Comparison of ENCODE assay signal across 8 cellular contexts in the genomic region with DNA sequence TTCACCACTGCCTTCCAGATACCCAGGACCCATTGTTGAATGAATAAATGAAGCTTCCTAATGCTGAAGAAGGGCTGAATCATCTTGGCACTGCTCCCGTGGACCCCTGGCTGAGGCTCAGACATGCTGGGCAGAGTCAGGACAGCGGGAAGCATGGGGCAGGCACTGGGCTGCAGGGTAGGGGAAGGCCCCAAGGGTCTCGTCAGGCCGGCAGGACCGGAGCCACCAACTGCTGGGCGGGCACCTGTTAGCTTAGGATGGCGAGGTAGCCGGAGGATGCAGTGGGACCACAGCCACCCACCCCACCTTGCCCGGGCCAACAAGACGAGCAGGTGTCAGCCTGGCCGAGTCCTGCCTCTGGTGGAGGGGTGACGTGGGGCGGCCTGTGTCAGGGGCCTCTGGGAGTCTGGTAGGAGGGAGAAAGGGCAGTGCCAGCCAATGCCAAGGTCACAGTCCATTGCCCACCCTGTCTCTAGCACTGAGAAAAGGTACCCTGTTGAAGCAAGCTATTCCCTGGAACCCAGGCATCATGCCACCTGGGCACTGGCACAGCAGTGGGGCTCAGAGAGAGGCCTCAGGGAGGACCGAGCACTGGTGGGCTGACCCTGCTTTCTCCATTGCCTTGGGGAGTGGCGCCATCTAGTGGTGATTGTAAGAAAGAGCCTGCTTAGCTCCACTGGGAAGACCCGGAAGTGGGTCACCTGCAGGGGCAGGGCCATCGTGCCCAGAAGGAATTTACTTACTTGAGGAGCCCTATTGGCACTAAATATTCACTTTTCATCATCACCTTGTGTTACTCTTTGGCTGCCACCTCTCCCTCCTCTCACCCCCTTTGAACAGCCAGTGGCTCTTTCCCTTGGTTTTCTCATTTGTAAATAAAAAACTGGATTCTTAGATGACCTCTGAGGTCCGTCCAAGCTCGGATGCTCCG. TPM values are rescaled to one million over a fixed set of nuclear protein-coding genes. Genes with fewer than 3 reads are reported as not detected.
DNase-seq lines count a peak whose midpoint lies in the region; ATAC-seq and TF ChIP-seq lines count a peak whose summit lies in the region.

No MANE protein-coding gene starts in this region.

- no peak overlapping the region for H3K27ac ChIP-seq in KMS-11
- no peak overlapping the region for H3K27ac ChIP-seq in esophagus squamous epithelium

- H3K36me3 Mint-ChIP-seq in natural killer cell treated with Interleukin-12 subunit alpha and Interleukin-12 subunit beta and Interleukin-15 and Interleukin-18, amount 100 ng/mL, for 72 hours: no peaks in the 10 kb centered on the region
- peaks cover 4% of the 10 kb centered on the region for H3K36me3 Mint-ChIP-seq in stimulated activated effector memory CD8-positive, alpha-beta T cell treated with anti-CD3 and anti-CD28 coated beads, Interleukin-12 subunit alpha, Interleukin-12 subunit beta, amount 100 ng/mL, for 72 hours

- H3K4me3 ChIP-seq in KMS-11 (IDR thresholded peaks at IDR 0.05; ENCODE audit: insufficient read depth, low read depth, low read length) (no peak overlapping the region), esophagus squamous epithelium (no peak overlapping the region)

- H3K79me2 ChIP-seq in KMS-11 (ENCODE audit: insufficient read depth, low read depth): no peaks in the 10 kb centered on the region

- no peaks in the 10 kb centered on the region for H3K9me3 ChIP-seq in esophagus squamous epithelium

- H3K9ac ChIP-seq in KMS-11: no peak overlapping the region

- H4K20me1 ChIP-seq in KMS-11 (ENCODE audit: insufficient read depth): no peaks in the 10 kb centered on the region

- TF ChIP-seq CTCF in KMS-11 (conservative IDR thresholded peaks at IDR 0.05; ENCODE audit: low read depth, low read length) (peak; percentile 97), esophagus squamous epithelium (IDR thresholded peaks at IDR 0.05) (peak; percentile 92 to 97 (median 95))

- H3K27me3 Mint-ChIP-seq in natural killer cell treated with Interleukin-12 subunit alpha and Interleukin-12 subunit beta and Interleukin-15 and Interleukin-18, amount 100 ng/mL, for 72 hours: peaks cover 60 to 80% of the 10 kb centered on the region in 2 donors

- peak; percentile 89 for DNase-seq in A172 (ENCODE audit: low spot score)
- DNase-seq in OCI-M1 (lab: John Stamatoyannopoulos, UW): peak; percentile 88
- DNase-seq in activated T-cell treated with anti-CD3 and anti-CD28 coated beads for 4 hours: peak; percentile 78
- DNase-seq in esophagus squamous epithelium (lab: John Stamatoyannopoulos, UW): no peak
- peak; percentile 86 for DNase-seq in natural killer cell treated with Interleukin-12 subunit alpha and Interleukin-12 subunit beta and Interleukin-15 and Interleukin-18, amount 100 ng/mL, for 72 hours (ENCODE audit: low spot score)
- peak; percentile 77 to 92 for DNase-seq in stimulated activated effector memory CD8-positive, alpha-beta T cell treated with anti-CD3 and anti-CD28 coated beads, Interleukin-12 subunit alpha, Interleukin-12 subunit beta, amount 100 ng/mL, for 72 hours (ENCODE audit: low spot score in 2 of 2)

- H3K36me3 ChIP-seq in KMS-11 (ENCODE audit: insufficient read depth): no peaks in the 10 kb centered on the region
- H3K36me3 ChIP-seq in esophagus squamous epithelium: no peaks in the 10 kb centered on the region

- intact Hi-C loops in esophagus squamous epithelium (cut with DNase I): loop anchor here (2.0 to 10.0 kb wide), 4 partner anchors 46 to 423 kb away; partner anchors contain the start of gene NXPH3

- no peak overlapping the region for H3K4me3 Mint-ChIP-seq in natural killer cell treated with Interleukin-12 subunit alpha and Interleukin-12 subunit beta and Interleukin-15 and Interleukin-18, amount 100 ng/mL, for 72 hours
- H3K4me3 Mint-ChIP-seq in stimulated activated effector memory CD8-positive, alpha-beta T cell treated with anti-CD3 and anti-CD28 coated beads, Interleukin-12 subunit alpha, Interleukin-12 subunit beta, amount 100 ng/mL, for 72 hours: peak overlapping the region; percentile 81

- H3K9me3 Mint-ChIP-seq in natural killer cell treated with Interleukin-12 subunit alpha and Interleukin-12 subunit beta and Interleukin-15 and Interleukin-18, amount 100 ng/mL, for 72 hours: no peaks in the 10 kb centered on the region
- H3K9me3 Mint-ChIP-seq in stimulated activated effector memory CD8-positive, alpha-beta T cell treated with anti-CD3 and anti-CD28 coated beads, Interleukin-12 subunit alpha, Interleukin-12 subunit beta, amount 100 ng/mL, for 72 hours: no peaks in the 10 kb centered on the region

- peak; percentile 58 for ATAC-seq in GM18511 (IDR thresholded peaks at IDR 0.05; ENCODE audit: unreplicated experiment)
- ATAC-seq in natural killer cell treated with Interleukin-12 subunit alpha and Interleukin-12 subunit beta and Interleukin-15 and Interleukin-18, amount 100 ng/mL, for 72 hours: peak; percentile 82 to 90
- ATAC-seq in stimulated activated effector memory CD8-positive, alpha-beta T cell treated with anti-CD3 and anti-CD28 coated beads, Interleukin-12 subunit alpha, Interleukin-12 subunit beta, amount 100 ng/mL, for 72 hours: peak; percentile 86

- H3K4me1 ChIP-seq in KMS-11 (ENCODE audit: low read depth, poor library complexity, severe bottlenecking) (peaks cover 15% of the 10 kb centered on the region), esophagus squamous epithelium (peaks cover 31 to 54% (median 35%) of the 10 kb centered on the region in 3 donors)

- peaks cover 24% of the 10 kb centered on the region in 2 donors for H3K4me1 Mint-ChIP-seq in natural killer cell treated with Interleukin-12 subunit alpha and Interleukin-12 subunit beta and Interleukin-15 and Interleukin-18, amount 100 ng/mL, for 72 hours (ENCODE audit: low read depth in 2 of 2)
- H3K4me1 Mint-ChIP-seq in stimulated activated effector memory CD8-positive, alpha-beta T cell treated with anti-CD3 and anti-CD28 coated beads, Interleukin-12 subunit alpha, Interleukin-12 subunit beta, amount 100 ng/mL, for 72 hours: peaks cover 37% of the 10 kb centered on the region

- WGBS in esophagus squamous epithelium, 2 donors: 6 to 20% methylated on average over 8 to 17 of the region's 20 CpGs

- TF ChIP-seq POLR2A in esophagus squamous epithelium (IDR thresholded peaks at IDR 0.05): no peak

- H3K4me2 ChIP-seq in KMS-11: peak overlapping the region; percentile 46; the same call in 1 of the 2 replicates

- H3K27ac Mint-ChIP-seq in natural killer cell treated with Interleukin-12 subunit alpha and Interleukin-12 subunit beta and Interleukin-15 and Interleukin-18, amount 100 ng/mL, for 72 hours: no peak overlapping the region
- H3K27ac Mint-ChIP-seq in stimulated activated effector memory CD8-positive, alpha-beta T cell treated with anti-CD3 and anti-CD28 coated beads, Interleukin-12 subunit alpha, Interleukin-12 subunit beta, amount 100 ng/mL, for 72 hours: no peak overlapping the region

- peak overlapping the region; percentile 99 for H2AFZ ChIP-seq in KMS-11 (ENCODE audit: low read depth)

- H3K27me3 ChIP-seq in KMS-11 (ENCODE audit: insufficient read depth, low read depth) (peaks cover 80% of the 10 kb centered on the region), esophagus squamous epithelium (peaks cover 0 to 98% (median 7%) of the 10 kb centered on the region in 4 donors)

RNA-seq across cellular contexts. Expression of gene DLX3, which starts 3.0 kb away (rescaled TPM):
- total RNA-seq in A172 (2014; rRNA removed; shearing (Covaris generic)): not detected in 2 replicates
- total RNA-seq in esophagus squamous epithelium: 1 to 10 TPM in 3 of 4 donors, under 1 TPM in 1; 0.76 to 2.0 (median 1.4) TPM
- total RNA-seq in natural killer cell treated with Interleukin-12 subunit alpha and Interleukin-12 subunit beta and Interleukin-15 and Interleukin-18, amount 100 ng/mL, for 72 hours: not detected

RNA-seq across cellular contexts. Expression of gene DLX4, which starts 29.0 kb away (rescaled TPM):
- 1.7 and 2.5 TPM in 2 replicates for total RNA-seq in A172 (2014; rRNA removed; shearing (Covaris generic))
- under 1 TPM in 2 of 4 donors, not detected in 2; 0.13 to 0.67 TPM for total RNA-seq in esophagus squamous epithelium
- under 1 TPM; 0.45 to 0.71 TPM for total RNA-seq in natural killer cell treated with Interleukin-12 subunit alpha and Interleukin-12 subunit beta and Interleukin-15 and Interleukin-18, amount 100 ng/mL, for 72 hours

RNA-seq across cellular contexts. Expression of gene ITGA3, which starts 57.9 kb away (rescaled TPM):
- 839 and 951 TPM in 2 replicates for total RNA-seq in A172 (2014; rRNA removed; shearing (Covaris generic))
- total RNA-seq in esophagus squamous epithelium: 10 to 100 TPM; 44.4 to 86.3 (median 77.0) TPM
- 10 to 100 TPM; 13.7 to 13.9 TPM for total RNA-seq in natural killer cell treated with Interleukin-12 subunit alpha and Interleukin-12 subunit beta and Interleukin-15 and Interleukin-18, amount 100 ng/mL, for 72 hours
